ENCODE assay signal across 1 cellular context in the genomic region with DNA sequence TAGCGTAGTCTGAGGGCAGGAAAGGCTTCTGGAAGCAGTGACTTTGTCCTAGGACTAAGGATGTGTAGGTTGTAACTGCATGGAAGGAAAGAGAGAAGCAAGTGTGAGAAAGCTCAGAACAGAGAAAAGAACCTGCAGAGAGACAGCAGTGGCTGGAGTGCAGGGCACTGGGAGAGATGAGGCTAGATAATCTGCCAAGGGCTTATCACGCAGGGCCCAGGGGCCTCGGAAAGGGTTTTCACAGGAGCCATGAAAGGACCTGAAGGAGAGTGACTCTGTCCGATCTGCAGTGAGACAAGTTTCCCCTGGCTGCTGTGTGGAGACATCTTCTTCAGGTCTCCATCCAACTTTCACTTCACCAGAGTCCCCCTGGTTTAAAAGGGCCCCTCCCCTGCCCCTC.
TF ChIP-seq lines count a peak whose summit lies in the region.

No MANE protein-coding gene starts in this region.

TF ChIP-seq in GM23338, 12 proteins besides CTCF, POLR2A, EP300 and RAD21 (continued from another document):
- TF ChIP-seq EZH2 (IDR thresholded peaks at IDR 0.05; ENCODE audit: low read depth, unreplicated experiment), result no peak
- TF ChIP-seq EZH2phosphoT487 (IDR thresholded peaks at IDR 0.05; ENCODE audit: unreplicated experiment), result no peak
